ENCODE assay signal across 17 cellular contexts in genomic region chr2:127007652-127008051, GRCh38.
DNase-seq lines count a peak whose midpoint lies in the region; ATAC-seq and TF ChIP-seq lines count a peak whose summit lies in the region.
"Had no signal": no experiment of that assay in that cellular context is flagged by ENCODE, and none has a peak within 500 bp of the region (broad histone marks: within the 10 kb centered on the region; RNA-seq: fewer than 3 reads in every experiment).

No MANE protein-coding gene starts in this region.

- H3K36me3 Mint-ChIP-seq in GM23338 (ENCODE audit: low read depth) = no peaks in the 10 kb centered on the region
- H3K36me3 Mint-ChIP-seq: activated naive CD4-positive, alpha-beta T cell treated with anti-CD3 and anti-CD28 coated beads, Interleukin-2, amount 50 U/mL, for 24 hours; stimulated activated effector memory CD8-positive, alpha-beta T cell treated with anti-CD3 and anti-CD28 coated beads, Interleukin-12 subunit alpha, Interleukin-12 subunit beta, amount 100 ng/mL, for 72 hours had no signal

- intact Hi-C loops in mammary epithelial cell (cut with micrococcal nuclease) = no loop called here
- intact Hi-C loops in cardiac septum (cut with DNase I) = no loop called here

- POLR2A ChIA-PET in AG04449 (lab: Yijun Ruan, JAX) = no interaction called here

- CTCF ChIA-PET in AG04449 (lab: Yijun Ruan, JAX) = interaction anchor here (0.6 kb wide), 1 partner anchor 36 kb away, joined by 3 read pairs; no protein-coding TSS in a partner anchor
- CTCF ChIA-PET in mammary epithelial cell (lab: Charles Lee; ENCODE audit: low non-redundant PET) = interaction anchor here (0.6 kb wide), 1 partner anchor 215 kb away, joined by 3 read pairs; no protein-coding TSS in a partner anchor

- no peak for ATAC-seq in GM23338
- ATAC-seq: activated CD4-positive, CD25-positive, alpha-beta regulatory T cell treated with anti-CD3 and anti-CD28 coated beads, Interleukin-2, amount 50 U/mL, for 24 hours; lower lobe of right lung; sciatic nerve; stimulated activated effector memory CD8-positive, alpha-beta T cell treated with anti-CD3 and anti-CD28 coated beads, Interleukin-12 subunit alpha, Interleukin-12 subunit beta, amount 100 ng/mL, for 72 hours had no signal

- H3K27ac ChIP-seq in mammary epithelial cell (ENCODE audit: insufficient read depth, low read depth, low read length) = no peak overlapping the region
- H3K27ac ChIP-seq in GM23338 (ENCODE audit: low read depth) = no peak overlapping the region
- H3K27ac ChIP-seq: KMS-11, lower lobe of right lung had no signal

- peaks cover 15% of the 10 kb centered on the region for H3K4me1 Mint-ChIP-seq in GM23338
- H3K4me1 Mint-ChIP-seq: activated naive CD4-positive, alpha-beta T cell treated with anti-CD3 and anti-CD28 coated beads, Interleukin-2, amount 50 U/mL, for 24 hours; stimulated activated effector memory CD8-positive, alpha-beta T cell treated with anti-CD3 and anti-CD28 coated beads, Interleukin-12 subunit alpha, Interleukin-12 subunit beta, amount 100 ng/mL, for 72 hours had no signal

- H3K4me2 ChIP-seq in mammary epithelial cell (ENCODE audit: insufficient read depth, low read depth, low read length) (no peak overlapping the region), GM23338 (no peak overlapping the region)
- H3K4me2 ChIP-seq: KMS-11 had no signal

- no peaks in the 10 kb centered on the region for H3K9me3 ChIP-seq in mammary epithelial cell (replicated peaks; ENCODE audit: insufficient read depth, low read length)
- H3K9me3 ChIP-seq: lower lobe of right lung had no signal

- in situ Hi-C loops in mammary epithelial cell (cut with MboI; ENCODE audit: low sequenced_read_pairs in 2 of 2) = no loop called here

- DNase-seq in AG04449 (ENCODE audit: low read depth, low spot score) = peak; percentile 57
- peak; percentile 65 for DNase-seq in HS-27A (ENCODE audit: low read depth)
- peak; percentile 66 for DNase-seq in mammary epithelial cell
- peak; percentile 17 for DNase-seq in inferior parietal cortex (ENCODE audit: extremely low spot score)
- no peak for DNase-seq in NCI-H1092 (lab: John Stamatoyannopoulos, UW)
- DNase-seq in NCI-H2227 (lab: John Stamatoyannopoulos, UW; ENCODE audit: unreplicated experiment) = no peak
- DNase-seq in cardiac septum (ENCODE audit: low spot score) = no peak
- DNase-seq in GM23338 (ENCODE audit: low spot score) = no peak
- DNase-seq: ACHN; lower lobe of right lung; NCI-H187; stimulated activated CD4-positive, alpha-beta T cell treated with anti-CD3 and anti-CD28 coated beads, Interleukin-4, amount 100 ng/mL, for 4 hours had no signal

- H3K4me3 Mint-ChIP-seq in GM23338 = no peak overlapping the region
- H3K4me3 Mint-ChIP-seq: activated naive CD4-positive, alpha-beta T cell treated with anti-CD3 and anti-CD28 coated beads, Interleukin-2, amount 50 U/mL, for 24 hours; stimulated activated effector memory CD8-positive, alpha-beta T cell treated with anti-CD3 and anti-CD28 coated beads, Interleukin-12 subunit alpha, Interleukin-12 subunit beta, amount 100 ng/mL, for 72 hours had no signal

- H3K9me3 Mint-ChIP-seq in GM23338 = no peaks in the 10 kb centered on the region
- H3K9me3 Mint-ChIP-seq: activated naive CD4-positive, alpha-beta T cell treated with anti-CD3 and anti-CD28 coated beads, Interleukin-2, amount 50 U/mL, for 24 hours; stimulated activated effector memory CD8-positive, alpha-beta T cell treated with anti-CD3 and anti-CD28 coated beads, Interleukin-12 subunit alpha, Interleukin-12 subunit beta, amount 100 ng/mL, for 72 hours had no signal

- H4K20me1 ChIP-seq in mammary epithelial cell (ENCODE audit: insufficient read depth, low read length) (no peaks in the 10 kb centered on the region), GM23338 (replicated peaks; ENCODE audit: insufficient read depth) (no peaks in the 10 kb centered on the region)

- TF ChIP-seq CTCF in AG04449 (IDR thresholded peaks at IDR 0.05; ENCODE audit: insufficient read depth, low read length, missing control alignments) (no peak), mammary epithelial cell (conservative IDR thresholded peaks at IDR 0.05 in 1 of 2, IDR thresholded peaks at IDR 0.05 in 1 of 2; ENCODE audit: extremely low read depth in 1 of 2, insufficient read depth in 1 of 2, low read depth in 1 of 2, low read length in 2 of 2) (no peak), GM23338 (conservative IDR thresholded peaks at IDR 0.05; ENCODE audit: low read depth in 2 of 2) (no peak)

- no peak overlapping the region for H2AFZ ChIP-seq in mammary epithelial cell (ENCODE audit: low read depth, low read length)
- H2AFZ ChIP-seq in GM23338 = no peak overlapping the region

- H3K4me3 ChIP-seq in AG04449 (ENCODE audit: low read depth, low read length) = no peak overlapping the region
- H3K4me3 ChIP-seq in mammary epithelial cell (replicated peaks in 1 of 3; ENCODE audit: insufficient read depth in 1 of 3, low read depth in 2 of 3, low read length in 3 of 3) = no peak overlapping the region
- H3K4me3 ChIP-seq in GM23338 = no peak overlapping the region
- H3K4me3 ChIP-seq: lower lobe of right lung had no signal

- H3K36me3 ChIP-seq in mammary epithelial cell (ENCODE audit: insufficient read depth, low read length) (no peaks in the 10 kb centered on the region), GM23338 (ENCODE audit: insufficient read depth) (no peaks in the 10 kb centered on the region)
- H3K36me3 ChIP-seq: lower lobe of right lung had no signal

- no peaks in the 10 kb centered on the region for H3K9me2 ChIP-seq in GM23338 (ENCODE audit: insufficient read depth)

- no peak overlapping the region for H3K27ac Mint-ChIP-seq in GM23338
- H3K27ac Mint-ChIP-seq: activated naive CD4-positive, alpha-beta T cell treated with anti-CD3 and anti-CD28 coated beads, Interleukin-2, amount 50 U/mL, for 24 hours; stimulated activated effector memory CD8-positive, alpha-beta T cell treated with anti-CD3 and anti-CD28 coated beads, Interleukin-12 subunit alpha, Interleukin-12 subunit beta, amount 100 ng/mL, for 72 hours had no signal

- BruUV-seq in mammary epithelial cell (replicated peaks; lab: Mats Ljungman, UMichigan) = no TSS peak

- dilution Hi-C loops in mammary epithelial cell (cut with HindIII; ENCODE audit: low sequenced_read_pairs) = no loop called here

- H3K79me2 ChIP-seq in mammary epithelial cell (ENCODE audit: insufficient read depth, low read length) = no peaks in the 10 kb centered on the region
- H3K79me2 ChIP-seq in GM23338 (replicated peaks; ENCODE audit: insufficient read depth) = no peaks in the 10 kb centered on the region

- H3K4me1 ChIP-seq in mammary epithelial cell (ENCODE audit: insufficient read depth, low read length) (peaks cover 4% of the 10 kb centered on the region), GM23338 (ENCODE audit: insufficient read depth) (peaks cover 4% of the 10 kb centered on the region; the same call in 1 of the 2 replicates)
- H3K4me1 ChIP-seq: lower lobe of right lung had no signal

- 40% methylated on average over 3 of the region's 3 CpGs for whole genome bisulfite sequencing in mammary epithelial cell (ENCODE audit: low coverage, missing lambda C conversion rate)

- no peak overlapping the region for H3K9ac ChIP-seq in mammary epithelial cell (ENCODE audit: insufficient read depth, low read length)
- H3K9ac ChIP-seq: KMS-11 had no signal

- H3K27me3 ChIP-seq in mammary epithelial cell (ENCODE audit: insufficient read depth, low read length) (no peaks in the 10 kb centered on the region), GM23338 (ENCODE audit: insufficient read depth) (no peaks in the 10 kb centered on the region)

- H3K27me3 Mint-ChIP-seq in GM23338 (ENCODE audit: insufficient read depth, low read depth, poor library complexity) = peaks cover 4% of the 10 kb centered on the region

- H3F3A ChIP-seq in GM23338 (replicated peaks; ENCODE audit: low read depth) = no peaks in the 10 kb centered on the region

TF ChIP-seq in GM23338, 12 proteins besides CTCF, POLR2A, EP300 and RAD21 (continues in another document):
- TF ChIP-seq, protein P1, sequence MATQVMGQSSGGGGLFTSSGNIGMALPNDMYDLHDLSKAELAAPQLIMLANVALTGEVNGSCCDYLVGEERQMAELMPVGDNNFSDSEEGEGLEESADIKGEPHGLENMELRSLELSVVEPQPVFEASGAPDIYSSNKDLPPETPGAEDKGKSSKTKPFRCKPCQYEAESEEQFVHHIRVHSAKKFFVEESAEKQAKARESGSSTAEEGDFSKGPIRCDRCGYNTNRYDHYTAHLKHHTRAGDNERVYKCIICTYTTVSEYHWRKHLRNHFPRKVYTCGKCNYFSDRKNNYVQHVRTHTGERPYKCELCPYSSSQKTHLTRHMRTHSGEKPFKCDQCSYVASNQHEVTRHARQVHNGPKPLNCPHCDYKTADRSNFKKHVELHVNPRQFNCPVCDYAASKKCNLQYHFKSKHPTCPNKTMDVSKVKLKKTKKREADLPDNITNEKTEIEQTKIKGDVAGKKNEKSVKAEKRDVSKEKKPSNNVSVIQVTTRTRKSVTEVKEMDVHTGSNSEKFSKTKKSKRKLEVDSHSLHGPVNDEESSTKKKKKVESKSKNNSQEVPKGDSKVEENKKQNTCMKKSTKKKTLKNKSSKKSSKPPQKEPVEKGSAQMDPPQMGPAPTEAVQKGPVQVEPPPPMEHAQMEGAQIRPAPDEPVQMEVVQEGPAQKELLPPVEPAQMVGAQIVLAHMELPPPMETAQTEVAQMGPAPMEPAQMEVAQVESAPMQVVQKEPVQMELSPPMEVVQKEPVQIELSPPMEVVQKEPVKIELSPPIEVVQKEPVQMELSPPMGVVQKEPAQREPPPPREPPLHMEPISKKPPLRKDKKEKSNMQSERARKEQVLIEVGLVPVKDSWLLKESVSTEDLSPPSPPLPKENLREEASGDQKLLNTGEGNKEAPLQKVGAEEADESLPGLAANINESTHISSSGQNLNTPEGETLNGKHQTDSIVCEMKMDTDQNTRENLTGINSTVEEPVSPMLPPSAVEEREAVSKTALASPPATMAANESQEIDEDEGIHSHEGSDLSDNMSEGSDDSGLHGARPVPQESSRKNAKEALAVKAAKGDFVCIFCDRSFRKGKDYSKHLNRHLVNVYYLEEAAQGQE (IDR thresholded peaks at IDR 0.05; ENCODE audit: unreplicated experiment) = no peak
- TF ChIP-seq ZNF114 (CRISPR knock-in tag; IDR thresholded peaks at IDR 0.05) (no peak), EZH2 (IDR thresholded peaks at IDR 0.05; ENCODE audit: low read depth, unreplicated experiment) (no peak), ETS1 (IDR thresholded peaks at IDR 0.05) (no peak), NANOG (IDR thresholded peaks at IDR 0.05; ENCODE audit: borderline replicate concordance) (no peak), CREB1 (CRISPR knock-in tag; IDR thresholded peaks at IDR 0.05; ENCODE audit: low read depth) (no peak), JUNB (IDR thresholded peaks at IDR 0.05; ENCODE audit: unreplicated experiment) (no peak)

Comparison
In these comparisons a context has a peak if more than half of its experiments do, and no peak if none do; other contexts are left out.
1. DNase-seq: peak in AG04449 (single experiment), HS-27A (single experiment), mammary epithelial cell (single experiment) and inferior parietal cortex (single experiment); none in NCI-H1092 (single experiment), NCI-H2227 (single experiment), cardiac septum (single experiment) and GM23338 (single experiment).